ENCODE assay signal across 13 cellular contexts in the genomic region with DNA sequence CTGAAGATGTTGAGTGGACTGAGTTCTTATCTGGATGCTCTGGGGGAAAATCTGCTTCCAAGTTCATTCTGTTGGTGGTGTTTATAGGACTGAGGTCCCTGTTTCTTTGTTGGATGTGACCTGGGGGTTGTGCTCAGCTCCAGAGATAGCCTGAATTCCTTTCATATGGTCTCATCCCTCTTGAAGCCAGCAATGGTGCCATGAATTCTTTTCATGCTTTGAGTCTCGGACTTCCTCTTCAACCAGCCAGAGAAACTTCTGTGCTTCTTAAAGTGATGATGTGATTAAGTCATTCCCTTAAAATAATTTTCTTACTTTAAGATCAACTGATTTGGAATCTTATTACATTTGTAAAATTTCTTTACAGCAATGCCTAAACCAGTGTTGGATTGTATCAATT.
A peak's percentile ranks its signal among the peaks of the same experiment; 100 is the strongest.
DNase-seq lines count a peak whose midpoint lies in the region; ATAC-seq, FAIRE-seq and TF ChIP-seq lines count a peak whose summit lies in the region.
"Had no signal": no experiment of that assay in that cellular context is flagged by ENCODE, and none has a peak within 500 bp of the region (broad histone marks: within the 10 kb centered on the region; RNA-seq: fewer than 3 reads in every experiment).

No MANE protein-coding gene starts in this region.

- TF ChIP-seq CTCF in bronchial epithelial cell (IDR thresholded peaks at IDR 0.05; ENCODE audit: insufficient read depth, low read length, severe bottlenecking) = no peak

- peaks cover 0 to 2% of the 10 kb centered on the region in 2 donors for H3K4me1 ChIP-seq in aorta (ENCODE audit: control insufficient read depth in 1 of 2, insufficient read depth in 2 of 2, low read length in 2 of 2)

- no peak overlapping the region for H3K4me3 ChIP-seq in bronchial epithelial cell (ENCODE audit: low read depth, low read length)
- no peak overlapping the region for H3K4me3 ChIP-seq in aorta (ENCODE audit: low read length in 2 of 2)
- H3K4me3 ChIP-seq: dorsolateral prefrontal cortex, thoracic aorta had no signal

- no peak for FAIRE-seq in bronchial epithelial cell (lab: Jason Lieb, UNC)
- FAIRE-seq: G401.6 had no signal

- intact Hi-C loops in aorta (cut with DNase I) = loop anchor here in 1 of 2 donors (5.0 kb wide), 1 partner anchor 83 kb away; no protein-coding TSS in a partner anchor

- no peaks in the 10 kb centered on the region for H3K9me3 ChIP-seq in aorta (ENCODE audit: control insufficient read depth, low read length)
- H3K9me3 ChIP-seq: thoracic aorta had no signal

- ATAC-seq in aorta (ENCODE audit: low FRiP score) = peak; percentile 15

- H3K36me3 ChIP-seq in bronchial epithelial cell (ENCODE audit: control insufficient read depth, insufficient read depth, low read length) (no peaks in the 10 kb centered on the region), aorta (ENCODE audit: control insufficient read depth in 1 of 2, insufficient read depth in 2 of 2, low read length in 1 of 2) (no peaks in the 10 kb centered on the region)
- H3K36me3 ChIP-seq: thoracic aorta had no signal

- DNase-seq in HK-2 (ENCODE audit: unreplicated experiment) (peak; percentile 44), bronchial epithelial cell (ENCODE audit: low read depth) (peak; percentile 34), iPS DF 4.7 (ENCODE audit: extremely low read depth, low spot score) (peak; percentile 19), aorta (no peak), NOMO-1 treated with DMSO at 0.1 percent for 48 hours (lab: John Stamatoyannopoulos, UW; ENCODE audit: unreplicated experiment) (no peak), COLO668 (lab: John Stamatoyannopoulos, UW; ENCODE audit: unreplicated experiment) (no peak), GOT3 (lab: John Stamatoyannopoulos, UW) (no peak)
- DNase-seq: activated CD4-positive, alpha-beta T cell treated with anti-CD3 and anti-CD28 coated beads, Interleukin-2, amount 10 ng/mL, durations not matched to agents 24 days and 14 days; activated naive CD4-positive, alpha-beta T cell treated with anti-CD3 and anti-CD28 coated beads for 36 hours; dorsolateral prefrontal cortex; NCI-H524 treated with DMSO at 0.1 percent for 48 hours had no signal

- WGBS in aorta, 2 donors = 1 to 4% methylated on average over 1 of the region's 1 CpG

- H3K27me3 ChIP-seq in bronchial epithelial cell (ENCODE audit: control insufficient read depth, insufficient read depth, low read length) = no peaks in the 10 kb centered on the region
- no peaks in the 10 kb centered on the region for H3K27me3 ChIP-seq in aorta (ENCODE audit: control insufficient read depth in 1 of 2, insufficient read depth in 2 of 2, low read length in 1 of 2)
- H3K27me3 ChIP-seq: dorsolateral prefrontal cortex had no signal

- no peak overlapping the region for H3K27ac ChIP-seq in aorta (ENCODE audit: low read depth in 1 of 2, low read length in 2 of 2)
- H3K27ac ChIP-seq: dorsolateral prefrontal cortex had no signal

Comparison
In these comparisons a context has a peak if more than half of its experiments do, and no peak if none do; other contexts are left out.
1. DNase-seq: peak in HK-2 (single experiment), bronchial epithelial cell (single experiment) and iPS DF 4.7 (single experiment); none in aorta (0 of 2), NOMO-1 treated with DMSO at 0.1 percent for 48 hours (single experiment), COLO668 (single experiment) and GOT3 (single experiment).